ENCODE assay signal across 1 cellular context in genomic region chr14:101733211-101733610, GRCh38.
TF ChIP-seq lines count a peak whose summit lies in the region.

No MANE protein-coding gene starts in this region.

TF ChIP-seq in K562, 482 proteins besides CTCF, POLR2A, EP300 and RAD21 (continued from another document and continues in another):
- peak; percentile 63 for TF ChIP-seq ATF3 (IDR thresholded peaks at IDR 0.05)
- TF ChIP-seq ATF3 (CRISPR knock-in tag; conservative IDR thresholded peaks at IDR 0.05) = no peak
- TF ChIP-seq TAF7 (tag; IDR thresholded peaks at IDR 0.05) = no peak
- TF ChIP-seq ZNF766 (CRISPR knock-in tag; conservative IDR thresholded peaks at IDR 0.05) = no peak
- peak; percentile 42 to 88 (median 69) for TF ChIP-seq YY1 (IDR thresholded peaks at IDR 0.05; ENCODE audit: borderline replicate concordance in 1 of 3, control insufficient read depth in 1 of 3, extremely low read depth in 1 of 3, insufficient read depth in 3 of 3, insufficient read length in 1 of 3, insufficient replicate concordance in 2 of 3, low read depth in 1 of 3, low read length in 2 of 3)
- TF ChIP-seq PML (IDR thresholded peaks at IDR 0.05; ENCODE audit: low read length) = no peak
- TF ChIP-seq ZNF583 (CRISPR knock-in tag; IDR thresholded peaks at IDR 0.05) = no peak
- no peak for TF ChIP-seq OTX1 (CRISPR knock-in tag; IDR thresholded peaks at IDR 0.05)
- no peak for TF ChIP-seq ZKSCAN8 (CRISPR knock-in tag; IDR thresholded peaks at IDR 0.05)
- TF ChIP-seq ZNF140 (CRISPR knock-in tag; IDR thresholded peaks at IDR 0.05) = no peak
- no peak for TF ChIP-seq HMGN3 (IDR thresholded peaks at IDR 0.05; ENCODE audit: borderline replicate concordance, extremely low read depth, insufficient read length, low read depth, low read length)
- TF ChIP-seq ZNF655 (CRISPR knock-in tag; IDR thresholded peaks at IDR 0.05) = no peak
- 0 out of 2 replicates have a peak, but pooled peaks have one; percentile 15 for TF ChIP-seq DPF2 (IDR thresholded peaks at IDR 0.05)
- peak; percentile 11; the same call in 1 of the 2 replicates for TF ChIP-seq CTBP1 (IDR thresholded peaks at IDR 0.05; ENCODE audit: borderline replicate concordance)
- TF ChIP-seq ARID3B (CRISPR knock-in tag; IDR thresholded peaks at IDR 0.05; ENCODE audit: borderline replicate concordance) = no peak
- no peak for TF ChIP-seq FUS (optimal IDR thresholded peaks at IDR 0.05; ENCODE audit: low read depth, low read length)
- TF ChIP-seq EGR1 (conservative IDR thresholded peaks at IDR 0.05) = no peak
- TF ChIP-seq MAX (CRISPR knock-in tag; IDR thresholded peaks at IDR 0.05) = no peak
- TF ChIP-seq ZNF217 (CRISPR knock-in tag; IDR thresholded peaks at IDR 0.05) = no peak
- peak; percentile 9 for TF ChIP-seq TAF9B (IDR thresholded peaks at IDR 0.05; ENCODE audit: partially characterized antibody)
- no peak for TF ChIP-seq ZBTB5 (IDR thresholded peaks at IDR 0.05)
- no peak for TF ChIP-seq LCOR (CRISPR knock-in tag; IDR thresholded peaks at IDR 0.05)
- TF ChIP-seq NFIX (CRISPR knock-in tag; IDR thresholded peaks at IDR 0.05; ENCODE audit: low read depth) = no peak
- 0 out of 2 replicates have a peak, but pooled peaks have one; percentile 31 for TF ChIP-seq SMARCE1 (IDR thresholded peaks at IDR 0.05)
- TF ChIP-seq KLF10 (CRISPR knock-in tag; IDR thresholded peaks at IDR 0.05) = no peak
- TF ChIP-seq ZBTB33 (CRISPR knock-in tag; IDR thresholded peaks at IDR 0.05) = no peak
- peak; percentile 78 for TF ChIP-seq CBFA2T3 (IDR thresholded peaks at IDR 0.05)
- no peak for TF ChIP-seq CHD2 (IDR thresholded peaks at IDR 0.05; ENCODE audit: low read depth, low read length)
- TF ChIP-seq TRIM24 (IDR thresholded peaks at IDR 0.05) = peak; percentile 93 to 95
- TF ChIP-seq HCFC1 (IDR thresholded peaks at IDR 0.05; ENCODE audit: low read depth, low read length) = no peak
- TF ChIP-seq MYBL2 (IDR thresholded peaks at IDR 0.05; ENCODE audit: low read depth) = no peak
- TF ChIP-seq MYBL2 (CRISPR knock-in tag; IDR thresholded peaks at IDR 0.05; ENCODE audit: borderline replicate concordance) = no peak
- TF ChIP-seq ZNF121 (CRISPR knock-in tag; conservative IDR thresholded peaks at IDR 0.05) = no peak
- peak; percentile 48; the same call in 1 of the 2 replicates for TF ChIP-seq JUN (IDR thresholded peaks at IDR 0.05; ENCODE audit: borderline replicate concordance, low read depth, low read length)
- no peak for TF ChIP-seq JUN (CRISPR knock-in tag; IDR thresholded peaks at IDR 0.05; ENCODE audit: borderline replicate concordance)
- TF ChIP-seq ZNF740 (CRISPR knock-in tag; IDR thresholded peaks at IDR 0.05) = no peak
- TF ChIP-seq ZNF740 (tag; IDR thresholded peaks at IDR 0.05) = no peak
- TF ChIP-seq POLR2AphosphoS2 (IDR thresholded peaks at IDR 0.05; ENCODE audit: low read length) = no peak
- no peak for TF ChIP-seq SAFB (IDR thresholded peaks at IDR 0.05; ENCODE audit: borderline replicate concordance, low read depth, low read length)
- no peak for TF ChIP-seq ZFPM2 (CRISPR knock-in tag; IDR thresholded peaks at IDR 0.05)
- peak; percentile 29; the same call in 1 of the 2 replicates for TF ChIP-seq PKNOX1 (IDR thresholded peaks at IDR 0.05)
- TF ChIP-seq HSF4 (CRISPR knock-in tag; IDR thresholded peaks at IDR 0.05; ENCODE audit: borderline replicate concordance) = no peak
- no peak for TF ChIP-seq ZNF232 (CRISPR knock-in tag; IDR thresholded peaks at IDR 0.05)
- TF ChIP-seq THRA (IDR thresholded peaks at IDR 0.05) = no peak
- peak; percentile 35; the same call in 1 of the 2 replicates for TF ChIP-seq JUND (IDR thresholded peaks at IDR 0.05; ENCODE audit: borderline replicate concordance, low read depth, low read length)
- no peak for TF ChIP-seq JUND (tag; IDR thresholded peaks at IDR 0.05; ENCODE audit: borderline replicate concordance, low read depth, low read length)
- no peak for TF ChIP-seq ZNF76 (CRISPR knock-in tag; IDR thresholded peaks at IDR 0.05; ENCODE audit: borderline replicate concordance)
- no peak for TF ChIP-seq NBN (IDR thresholded peaks at IDR 0.05; ENCODE audit: low read depth)
- TF ChIP-seq CAMTA2 (CRISPR knock-in tag; conservative IDR thresholded peaks at IDR 0.05) = no peak
- peak in 1 of 2 experiments; percentile 89; a peak in 2 of 3 replicates for TF ChIP-seq CBX3 (IDR thresholded peaks at IDR 0.05; ENCODE audit: borderline replicate concordance in 1 of 2, low read length in 2 of 2)
- TF ChIP-seq HMBOX1 (IDR thresholded peaks at IDR 0.05) = peak; percentile 95
- TF ChIP-seq ZNF274 (IDR thresholded peaks at IDR 0.05; ENCODE audit: borderline replicate concordance, low read depth, low read length) = no peak
- no peak for TF ChIP-seq PTTG1 (tag; IDR thresholded peaks at IDR 0.05; ENCODE audit: low read depth)
- TF ChIP-seq CEBPG (CRISPR knock-in tag; IDR thresholded peaks at IDR 0.05) = peak; percentile 70; the same call in 1 of the 2 replicates
- TF ChIP-seq CEBPG (tag; conservative IDR thresholded peaks at IDR 0.05 in 1 of 2, IDR thresholded peaks at IDR 0.05 in 1 of 2) = no peak
- no peak for TF ChIP-seq GTF2E2 (tag; IDR thresholded peaks at IDR 0.05)
- peak; percentile 88 for TF ChIP-seq NFIC (IDR thresholded peaks at IDR 0.05)
- peak; percentile 95 for TF ChIP-seq TFAP4 (CRISPR knock-in tag; IDR thresholded peaks at IDR 0.05; ENCODE audit: borderline replicate concordance)
- peak; percentile 44; the same call in 1 of the 2 replicates for TF ChIP-seq EHMT2 (IDR thresholded peaks at IDR 0.05)
